10 cellular contexts compared by ENCODE assay signal in genomic region chr22:19419464-19420178, GRCh38. TPM values are rescaled to one million over a fixed set of nuclear protein-coding genes. Genes with fewer than 3 reads are reported as not detected.
A peak's percentile ranks its signal among the peaks of the same experiment; 100 is the strongest.
DNase-seq lines count a peak whose midpoint lies in the region; ATAC-seq, FAIRE-seq and TF ChIP-seq lines count a peak whose summit lies in the region.
"Had no signal": no experiment of that assay in that cellular context is flagged by ENCODE, and none has a peak within 500 bp of the region (broad histone marks: within the 10 kb centered on the region; RNA-seq: fewer than 3 reads in every experiment).

No MANE protein-coding gene starts in this region.

- no peaks in the 10 kb centered on the region for H3K9me3 Mint-ChIP-seq in activated T-cell treated with anti-CD3 and anti-CD28 coated beads, Interleukin-2, amount 50 U/mL, for 4 hours

- peaks cover 4% of the 10 kb centered on the region for H3K36me3 Mint-ChIP-seq in activated T-cell treated with anti-CD3 and anti-CD28 coated beads, Interleukin-2, amount 50 U/mL, for 4 hours (ENCODE audit: insufficient read depth)

- ATAC-seq in GM18868 (IDR thresholded peaks at IDR 0.05; ENCODE audit: unreplicated experiment) (peak; percentile 46), HG03558 (IDR thresholded peaks at IDR 0.05; ENCODE audit: extremely low read depth, unreplicated experiment) (peak; percentile 52), GM19397 (IDR thresholded peaks at IDR 0.05; ENCODE audit: unreplicated experiment) (no peak)
- peak; percentile 97 to 98 for ATAC-seq in activated T-cell treated with anti-CD3 and anti-CD28 coated beads, Interleukin-2, amount 50 U/mL, for 4 hours
- ATAC-seq: HCT116 had no signal

- TF ChIP-seq POLR2A in esophagus squamous epithelium (IDR thresholded peaks at IDR 0.05) (no peak), H54 (IDR thresholded peaks at IDR 0.05; ENCODE audit: low read depth, low read length) (no peak)

- H3K4me3 ChIP-seq in esophagus squamous epithelium: no peak overlapping the region
- H3K4me3 ChIP-seq: prostate gland had no signal

- no peak for DNase-seq in activated T-cell treated with anti-CD3 and anti-CD28 coated beads, Interleukin-2, amount 50 U/mL, for 4 hours
- peak; percentile 24 to 27 for DNase-seq in stimulated activated CD4-positive, alpha-beta T cell treated with anti-CD3 and anti-CD28 coated beads, Interleukin-12 subunit alpha, Interleukin-12 subunit beta, amount 100 ng/mL, for 24 hours (ENCODE audit: low read depth in 2 of 2)
- DNase-seq in esophagus squamous epithelium (lab: John Stamatoyannopoulos, UW) (no peak), Ammon's horn (ENCODE audit: low spot score) (no peak), H54 (ENCODE audit: insufficient read length, low spot score) (no peak)

- WGBS in esophagus squamous epithelium, 2 donors: 57 to 65% methylated on average over 5 of the region's 5 CpGs

- no peak overlapping the region for H3K27ac ChIP-seq in esophagus squamous epithelium
- H3K27ac ChIP-seq: prostate gland had no signal

- H3K27me3 Mint-ChIP-seq in activated T-cell treated with anti-CD3 and anti-CD28 coated beads, Interleukin-2, amount 50 U/mL, for 4 hours (ENCODE audit: low read depth): no peaks in the 10 kb centered on the region

- no peak for FAIRE-seq in H54 (lab: Jason Lieb, UNC)

- no peaks in the 10 kb centered on the region for H3K9me3 ChIP-seq in esophagus squamous epithelium
- H3K9me3 ChIP-seq: prostate gland had no signal

- peaks cover 64% of the 10 kb centered on the region for H3K4me1 Mint-ChIP-seq in activated T-cell treated with anti-CD3 and anti-CD28 coated beads, Interleukin-2, amount 50 U/mL, for 4 hours (ENCODE audit: low read depth)

- no peaks in the 10 kb centered on the region for H3K27me3 ChIP-seq in esophagus squamous epithelium

- intact Hi-C loops in esophagus squamous epithelium (cut with DNase I): no loop called here

- no peaks in the 10 kb centered on the region for H3K36me3 ChIP-seq in esophagus squamous epithelium
- H3K36me3 ChIP-seq: prostate gland had no signal

- peak overlapping the region; percentile 22 for H3K4me3 Mint-ChIP-seq in activated T-cell treated with anti-CD3 and anti-CD28 coated beads, Interleukin-2, amount 50 U/mL, for 4 hours

- H3K4me1 ChIP-seq in esophagus squamous epithelium: peaks cover 0 to 18% (median 3%) of the 10 kb centered on the region in 3 donors
- H3K4me1 ChIP-seq: prostate gland had no signal

- TF ChIP-seq CTCF in esophagus squamous epithelium (IDR thresholded peaks at IDR 0.05): no peak

RNA-seq across cellular contexts. Expression of gene HIRA, which starts 11.9 kb away (rescaled TPM):
- total RNA-seq in activated T-cell treated with anti-CD3 and anti-CD28 coated beads, Interleukin-2, amount 50 U/mL, for 4 hours: 10 to 100 TPM; 36.8 to 41.4 (median 38.2) TPM
- 10 to 100 TPM; 11.2 to 19.8 (median 14.4) TPM for total RNA-seq in esophagus squamous epithelium

RNA-seq across cellular contexts. Expression of gene MRPL40, which starts 12.7 kb away (rescaled TPM):
- 10 to 100 TPM; 35.9 to 41.4 (median 39.2) TPM for total RNA-seq in activated T-cell treated with anti-CD3 and anti-CD28 coated beads, Interleukin-2, amount 50 U/mL, for 4 hours
- 10 to 100 TPM; 14.6 to 25.7 (median 17.5) TPM for total RNA-seq in esophagus squamous epithelium

RNA-seq across cellular contexts. Expression of gene C22orf39, which starts 27.9 kb away (rescaled TPM):
- total RNA-seq in activated T-cell treated with anti-CD3 and anti-CD28 coated beads, Interleukin-2, amount 50 U/mL, for 4 hours: 10 to 100 TPM; 14.3 to 20.9 (median 18.8) TPM
- total RNA-seq in esophagus squamous epithelium: 10 to 100 TPM; 15.8 to 54.0 (median 24.7) TPM

RNA-seq across cellular contexts. Expression of gene UFD1, which starts 59.4 kb away (rescaled TPM):
- 100 to 1,000 TPM; 107 TPM for total RNA-seq in activated T-cell treated with anti-CD3 and anti-CD28 coated beads, Interleukin-2, amount 50 U/mL, for 4 hours
- total RNA-seq in esophagus squamous epithelium: 10 to 100 TPM; 33.0 to 57.4 (median 45.6) TPM

Comparison
In these comparisons a context has a peak if more than half of its experiments do, and no peak if none do; other contexts are left out.
1. DNase-seq: peak in stimulated activated CD4-positive, alpha-beta T cell treated with anti-CD3 and anti-CD28 coated beads, Interleukin-12 subunit alpha, Interleukin-12 subunit beta, amount 100 ng/mL, for 24 hours (2 of 2); none in activated T-cell treated with anti-CD3 and anti-CD28 coated beads, Interleukin-2, amount 50 U/mL, for 4 hours (single experiment), esophagus squamous epithelium (single experiment), Ammon's horn (single experiment) and H54 (single experiment).